ENCODE assay signal across 9 cellular contexts in the genomic region with DNA sequence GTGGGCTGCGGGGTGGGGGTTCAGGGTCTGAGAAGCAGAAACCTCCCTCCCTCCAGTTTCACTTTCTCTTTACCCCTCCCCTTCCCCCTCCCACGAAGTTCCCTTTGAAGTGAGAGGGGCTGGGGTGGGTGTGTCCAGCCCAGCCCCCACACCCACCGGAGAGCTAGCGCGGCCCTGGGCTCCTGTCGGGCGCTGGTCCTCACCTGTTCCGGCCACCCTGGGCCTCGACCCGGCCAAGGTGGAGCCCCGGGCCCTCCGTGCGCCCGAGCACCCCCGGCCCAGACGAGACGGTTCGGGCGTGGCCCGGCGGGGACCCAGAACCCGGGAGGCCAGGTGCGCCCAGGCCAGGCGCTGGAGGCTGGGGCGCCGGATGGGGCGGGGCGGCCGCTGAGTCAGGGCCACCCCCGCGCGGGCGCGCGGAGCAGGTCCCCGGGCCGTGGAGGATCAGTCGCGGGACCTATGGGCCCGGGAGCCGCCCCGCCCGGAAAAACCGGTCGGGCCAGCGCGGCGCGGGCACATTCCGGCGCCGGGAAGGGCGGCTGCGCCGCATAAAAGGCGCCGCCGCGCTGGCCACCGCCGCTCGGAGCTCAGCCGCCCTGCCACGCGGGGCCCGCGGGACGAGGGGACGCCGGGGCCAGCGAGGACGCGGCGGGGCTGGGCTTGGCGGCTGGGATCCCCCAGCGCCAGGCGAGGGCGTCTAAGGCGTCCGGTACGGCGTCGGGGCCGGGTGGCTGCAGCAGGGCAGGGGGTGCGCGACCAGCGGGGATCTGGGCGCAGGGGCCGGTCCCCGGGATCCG. TPM values are rescaled to one million over a fixed set of nuclear protein-coding genes. Genes with fewer than 3 reads are reported as not detected.
A peak's percentile ranks its signal among the peaks of the same experiment; 100 is the strongest.
DNase-seq lines count a peak whose midpoint lies in the region; ATAC-seq, FAIRE-seq and TF ChIP-seq lines count a peak whose summit lies in the region.
"Had no signal": no experiment of that assay in that cellular context is flagged by ENCODE, and none has a peak within 500 bp of the region (broad histone marks: within the 10 kb centered on the region; RNA-seq: fewer than 3 reads in every experiment).

No MANE protein-coding gene starts in this region.

- no peaks in the 10 kb centered on the region for H3K4me1 ChIP-seq in astrocyte (ENCODE audit: insufficient read depth, low read length)

- H3K4me3 ChIP-seq in astrocyte (ENCODE audit: insufficient read depth, low read depth, low read length): no peak overlapping the region

- DNase-seq in astrocyte (ENCODE audit: low read depth) (no peak), iPS-NIHi11 (ENCODE audit: low spot score) (peak; percentile 78), dedifferentiated amniotic fluid mesenchymal stem cell (ENCODE audit: extremely low spot score) (no peak)
- DNase-seq in stimulated activated CD4-positive, alpha-beta T cell treated with anti-CD3 and anti-CD28 coated beads, Interleukin-4, amount 100 ng/mL, for 1 hour: peak; percentile 27
- DNase-seq: NCI-H774 had no signal

- ATAC-seq in HG03469 (IDR thresholded peaks at IDR 0.05; ENCODE audit: unreplicated experiment) (no peak), HG02970 (IDR thresholded peaks at IDR 0.05; ENCODE audit: low FRiP score, unreplicated experiment) (no peak), GM21423 (IDR thresholded peaks at IDR 0.05; ENCODE audit: unreplicated experiment) (no peak)

- H4K20me1 ChIP-seq in astrocyte (ENCODE audit: insufficient read depth, low read length): no peaks in the 10 kb centered on the region

- H3K27me3 Mint-ChIP-seq in astrocyte (ENCODE audit: low read depth, unreplicated experiment): peaks cover 62% of the 10 kb centered on the region

- TF ChIP-seq RAD21 in Ishikawa (IDR thresholded peaks at IDR 0.05; ENCODE audit: low read depth): no peak

- no peak overlapping the region for H3K27ac Mint-ChIP-seq in astrocyte (ENCODE audit: unreplicated experiment)

- no peak for FAIRE-seq in astrocyte (lab: Jason Lieb, UNC)

- H3K36me3 ChIP-seq in astrocyte (ENCODE audit: insufficient read depth, low read length): no peaks in the 10 kb centered on the region

- H3K4me3 Mint-ChIP-seq in astrocyte (ENCODE audit: unreplicated experiment): no peak overlapping the region

- no peaks in the 10 kb centered on the region for H3K4me1 Mint-ChIP-seq in astrocyte (ENCODE audit: low read depth, unreplicated experiment)

- no peaks in the 10 kb centered on the region for H3K9me3 Mint-ChIP-seq in astrocyte (ENCODE audit: unreplicated experiment)

- H3K27ac ChIP-seq in astrocyte (ENCODE audit: low read depth, low read length): no peak overlapping the region

- H3K4me2 ChIP-seq in astrocyte (ENCODE audit: low read length): peak overlapping the region; percentile 19

- TF ChIP-seq EP300 in Ishikawa (IDR thresholded peaks at IDR 0.05; ENCODE audit: borderline replicate concordance): peak; percentile 53; the same call in 1 of the 2 replicates

- no peak overlapping the region for H2AFZ ChIP-seq in astrocyte (ENCODE audit: low read depth, low read length)

- no peak overlapping the region for H3K9ac ChIP-seq in astrocyte (ENCODE audit: low read length)

- H3K27me3 ChIP-seq in astrocyte (ENCODE audit: insufficient read depth, low read length): peaks cover 12% of the 10 kb centered on the region

- no peak for TF ChIP-seq CTCF in astrocyte (IDR thresholded peaks at IDR 0.05; ENCODE audit: insufficient read depth, low read depth, low read length)

- no peaks in the 10 kb centered on the region for H3K36me3 Mint-ChIP-seq in astrocyte (ENCODE audit: low read depth, unreplicated experiment)

- H3K9me3 ChIP-seq in astrocyte (ENCODE audit: insufficient read depth, low read depth, low read length): no peaks in the 10 kb centered on the region

- no peaks in the 10 kb centered on the region for H3K79me2 ChIP-seq in astrocyte (ENCODE audit: insufficient read depth, low read length)

TF ChIP-seq in Ishikawa, 13 proteins besides CTCF, POLR2A, EP300 and RAD21:
- peak; percentile 68; the same call in 1 of the 2 replicates for TF ChIP-seq TCF12 (IDR thresholded peaks at IDR 0.05; ENCODE audit: low read depth)
- TF ChIP-seq, protein P1, sequence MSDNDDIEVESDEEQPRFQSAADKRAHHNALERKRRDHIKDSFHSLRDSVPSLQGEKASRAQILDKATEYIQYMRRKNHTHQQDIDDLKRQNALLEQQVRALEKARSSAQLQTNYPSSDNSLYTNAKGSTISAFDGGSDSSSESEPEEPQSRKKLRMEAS (IDR thresholded peaks at IDR 0.05): peak; percentile 82; the same call in 1 of the 2 replicates
- no peak for TF ChIP-seq YY1 (IDR thresholded peaks at IDR 0.05; ENCODE audit: low read depth)
- peak; percentile 80 for TF ChIP-seq TEAD4 (IDR thresholded peaks at IDR 0.05)
- TF ChIP-seq FOXM1 (IDR thresholded peaks at IDR 0.05; ENCODE audit: borderline replicate concordance, low read depth): no peak
- TF ChIP-seq, protein P2, sequence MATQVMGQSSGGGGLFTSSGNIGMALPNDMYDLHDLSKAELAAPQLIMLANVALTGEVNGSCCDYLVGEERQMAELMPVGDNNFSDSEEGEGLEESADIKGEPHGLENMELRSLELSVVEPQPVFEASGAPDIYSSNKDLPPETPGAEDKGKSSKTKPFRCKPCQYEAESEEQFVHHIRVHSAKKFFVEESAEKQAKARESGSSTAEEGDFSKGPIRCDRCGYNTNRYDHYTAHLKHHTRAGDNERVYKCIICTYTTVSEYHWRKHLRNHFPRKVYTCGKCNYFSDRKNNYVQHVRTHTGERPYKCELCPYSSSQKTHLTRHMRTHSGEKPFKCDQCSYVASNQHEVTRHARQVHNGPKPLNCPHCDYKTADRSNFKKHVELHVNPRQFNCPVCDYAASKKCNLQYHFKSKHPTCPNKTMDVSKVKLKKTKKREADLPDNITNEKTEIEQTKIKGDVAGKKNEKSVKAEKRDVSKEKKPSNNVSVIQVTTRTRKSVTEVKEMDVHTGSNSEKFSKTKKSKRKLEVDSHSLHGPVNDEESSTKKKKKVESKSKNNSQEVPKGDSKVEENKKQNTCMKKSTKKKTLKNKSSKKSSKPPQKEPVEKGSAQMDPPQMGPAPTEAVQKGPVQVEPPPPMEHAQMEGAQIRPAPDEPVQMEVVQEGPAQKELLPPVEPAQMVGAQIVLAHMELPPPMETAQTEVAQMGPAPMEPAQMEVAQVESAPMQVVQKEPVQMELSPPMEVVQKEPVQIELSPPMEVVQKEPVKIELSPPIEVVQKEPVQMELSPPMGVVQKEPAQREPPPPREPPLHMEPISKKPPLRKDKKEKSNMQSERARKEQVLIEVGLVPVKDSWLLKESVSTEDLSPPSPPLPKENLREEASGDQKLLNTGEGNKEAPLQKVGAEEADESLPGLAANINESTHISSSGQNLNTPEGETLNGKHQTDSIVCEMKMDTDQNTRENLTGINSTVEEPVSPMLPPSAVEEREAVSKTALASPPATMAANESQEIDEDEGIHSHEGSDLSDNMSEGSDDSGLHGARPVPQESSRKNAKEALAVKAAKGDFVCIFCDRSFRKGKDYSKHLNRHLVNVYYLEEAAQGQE (IDR thresholded peaks at IDR 0.05; ENCODE audit: low read depth): no peak
- peak; percentile 71 for TF ChIP-seq EGR1 (IDR thresholded peaks at IDR 0.05)
- no peak for TF ChIP-seq CREB1 (IDR thresholded peaks at IDR 0.05; ENCODE audit: low read depth)
TF ChIP-seq in Ishikawa: peak in this region for 4.

RNA-seq across cellular contexts. Expression of a gene that starts 21.6 kb away (rescaled TPM):
- 1.4 TPM in 2 replicates for total RNA-seq in astrocyte

RNA-seq across cellular contexts. Expression of a gene that starts 31.2 kb away (rescaled TPM):
- 0.10 TPM in 1 of 2 replicates, not detected in the other for total RNA-seq in astrocyte

Comparison
In these comparisons a context has a peak if more than half of its experiments do, and no peak if none do; other contexts are left out.
1. DNase-seq: peak in iPS-NIHi11 (single experiment) and stimulated activated CD4-positive, alpha-beta T cell treated with anti-CD3 and anti-CD28 coated beads, Interleukin-4, amount 100 ng/mL, for 1 hour (single experiment); none in astrocyte (single experiment) and dedifferentiated amniotic fluid mesenchymal stem cell (single experiment).